Comparison of ENCODE assay signal across 1 cellular context in the genomic region with DNA sequence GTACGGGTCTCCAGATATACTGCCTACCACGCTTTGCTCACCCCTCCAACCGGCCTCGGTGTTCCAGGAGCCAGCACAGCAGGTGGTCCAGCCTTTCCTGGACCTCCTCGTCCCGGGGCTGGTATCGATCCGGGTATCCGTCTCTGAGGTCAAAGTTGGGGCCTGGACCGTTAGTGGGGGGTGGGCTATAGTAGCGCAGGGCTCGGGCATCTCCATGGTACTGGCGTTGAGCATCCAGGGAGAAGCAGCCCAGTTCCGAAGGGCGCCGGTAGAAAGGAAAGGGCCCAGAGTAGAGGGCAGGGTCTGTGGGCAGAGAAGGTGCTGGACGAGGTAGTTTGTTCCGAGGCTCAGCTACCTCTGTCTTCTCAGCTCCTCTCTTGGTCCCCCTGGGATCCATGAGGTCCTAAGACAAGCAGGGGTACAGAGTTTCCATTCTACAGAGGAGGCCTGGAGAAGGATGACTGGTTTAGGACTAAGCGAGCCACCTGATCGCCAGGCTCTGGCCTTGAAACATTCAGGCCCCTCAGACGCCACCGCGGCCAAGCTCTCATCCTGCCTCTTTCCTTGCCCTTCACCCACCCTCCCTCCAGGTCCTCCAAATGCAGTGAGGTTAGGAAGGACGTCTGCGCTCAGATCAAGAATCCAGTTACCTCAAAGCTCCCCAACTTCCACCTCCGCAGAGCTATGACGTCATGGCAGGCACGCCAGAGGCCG.
TF ChIP-seq lines count a peak whose summit lies in the region.

No MANE protein-coding gene starts in this region.

TF ChIP-seq in H1, 55 proteins besides CTCF, POLR2A, EP300 and RAD21:
- TF ChIP-seq SIRT6 (IDR thresholded peaks at IDR 0.05; ENCODE audit: low read length) (no peak), TBP (IDR thresholded peaks at IDR 0.05; ENCODE audit: low read depth, low read length) (no peak), SIN3A (conservative IDR thresholded peaks at IDR 0.05 in 1 of 2, IDR thresholded peaks at IDR 0.05 in 1 of 2; ENCODE audit: low read depth in 1 of 2, low read length in 2 of 2) (no peak), ZNF274 (IDR thresholded peaks at IDR 0.05; ENCODE audit: borderline replicate concordance, extremely low read depth, low read length) (no peak), JUND (IDR thresholded peaks at IDR 0.05; ENCODE audit: low read length) (peak; percentile 97), POLR2AphosphoS5 (IDR thresholded peaks at IDR 0.05; ENCODE audit: low read depth, low read length) (no peak; the same call in 1 of the 2 replicates), JUN (IDR thresholded peaks at IDR 0.05; ENCODE audit: low read depth, low read length) (peak; percentile 53; the same call in 1 of the 2 replicates)
- TF ChIP-seq, protein P1, sequence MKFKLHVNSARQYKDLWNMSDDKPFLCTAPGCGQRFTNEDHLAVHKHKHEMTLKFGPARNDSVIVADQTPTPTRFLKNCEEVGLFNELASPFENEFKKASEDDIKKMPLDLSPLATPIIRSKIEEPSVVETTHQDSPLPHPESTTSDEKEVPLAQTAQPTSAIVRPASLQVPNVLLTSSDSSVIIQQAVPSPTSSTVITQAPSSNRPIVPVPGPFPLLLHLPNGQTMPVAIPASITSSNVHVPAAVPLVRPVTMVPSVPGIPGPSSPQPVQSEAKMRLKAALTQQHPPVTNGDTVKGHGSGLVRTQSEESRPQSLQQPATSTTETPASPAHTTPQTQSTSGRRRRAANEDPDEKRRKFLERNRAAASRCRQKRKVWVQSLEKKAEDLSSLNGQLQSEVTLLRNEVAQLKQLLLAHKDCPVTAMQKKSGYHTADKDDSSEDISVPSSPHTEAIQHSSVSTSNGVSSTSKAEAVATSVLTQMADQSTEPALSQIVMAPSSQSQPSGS (IDR thresholded peaks at IDR 0.05; ENCODE audit: low read length), result peak; percentile 97
TF ChIP-seq in H1: peak in this region for 3.
